In genomic region chr1:218303176-218303575, GRCh38 we compare ENCODE assay signal across 1 cellular context.
A peak's percentile ranks its signal among the peaks of the same experiment; 100 is the strongest.
TF ChIP-seq lines count a peak whose summit lies in the region.

No MANE protein-coding gene starts in this region.

TF ChIP-seq in GM12878, 131 proteins besides CTCF, POLR2A, EP300 and RAD21:
- TF ChIP-seq E2F4 (IDR thresholded peaks at IDR 0.05; ENCODE audit: low read depth, low read length) (no peak), JUNB (IDR thresholded peaks at IDR 0.05) (peak; percentile 28; the same call in 1 of the 2 replicates)
